ENCODE assay signal across 13 cellular contexts in genomic region chr14:36293824-36294223, GRCh38. TPM values are rescaled to one million over a fixed set of nuclear protein-coding genes. Genes with fewer than 3 reads are reported as not detected.
DNase-seq lines count a peak whose midpoint lies in the region; ATAC-seq and TF ChIP-seq lines count a peak whose summit lies in the region.
"Had no signal": no experiment of that assay in that cellular context is flagged by ENCODE, and none has a peak within 500 bp of the region (broad histone marks: within the 10 kb centered on the region; RNA-seq: fewer than 3 reads in every experiment).

No MANE protein-coding gene starts in this region.

- no peak overlapping the region for H3K9ac ChIP-seq in fibroblast of lung (ENCODE audit: insufficient read depth, low read length)

- H2AFZ ChIP-seq in fibroblast of lung (ENCODE audit: low read length) = no peak overlapping the region

- TF ChIP-seq CTCF in fibroblast of lung (conservative IDR thresholded peaks at IDR 0.05 in 1 of 2, IDR thresholded peaks at IDR 0.05 in 1 of 2; ENCODE audit: low read depth in 1 of 2, low read length in 2 of 2) = no peak
- TF ChIP-seq CTCF in omental fat pad (IDR thresholded peaks at IDR 0.05) = no peak

- no peak overlapping the region for H3K4me2 ChIP-seq in fibroblast of lung (ENCODE audit: extremely low read depth, insufficient read depth, low read length)

- DNase-seq in GM04503 (ENCODE audit: low read depth) = peak; percentile 34
- peak; percentile 11 for DNase-seq in NOMO-1 treated with dmso at 0.1 percent for 144 hours (lab: John Stamatoyannopoulos, UW; ENCODE audit: unreplicated experiment)
- DNase-seq in fibroblast of lung (ENCODE audit: low read depth in 2 of 2) = peak; percentile 48 to 50
- peak; percentile 37 for DNase-seq in pons (ENCODE audit: low spot score)
- DNase-seq in NCI-H524 (lab: John Stamatoyannopoulos, UW) = no peak
- no peak for DNase-seq in omental fat pad (ENCODE audit: low spot score)
- DNase-seq in foreskin melanocyte = no peak
- DNase-seq: activated T-cell treated with anti-CD3 and anti-CD28 coated beads, Interleukin-2, amount 50 U/mL, for 48 hours; amygdala; CD4-positive, CD25-positive, alpha-beta regulatory T cell; NCI-H1048; stimulated activated naive CD4-positive, alpha-beta T cell had no signal

- no peaks in the 10 kb centered on the region for H3K79me2 ChIP-seq in fibroblast of lung (ENCODE audit: control insufficient read depth, insufficient read depth, low read length)

- H3K27ac ChIP-seq in fibroblast of lung (ENCODE audit: insufficient read depth, low read length) = no peak overlapping the region

- no peaks in the 10 kb centered on the region for H4K20me1 ChIP-seq in fibroblast of lung (ENCODE audit: control insufficient read depth, extremely low read depth, insufficient read depth, low read length)

- H3K9me3 ChIP-seq in fibroblast of lung (ENCODE audit: control insufficient read depth, insufficient read depth, low read depth, low read length) = no peaks in the 10 kb centered on the region

- no peak overlapping the region for H3K4me3 ChIP-seq in fibroblast of lung (replicated peaks in 1 of 4; ENCODE audit: control extremely low read depth in 1 of 4, insufficient read depth in 1 of 4, low read depth in 3 of 4, low read length in 4 of 4)

- peaks cover 1% of the 10 kb centered on the region for H3K36me3 ChIP-seq in fibroblast of lung (ENCODE audit: control insufficient read depth, insufficient read depth, low read length)

- H3K4me1 ChIP-seq in fibroblast of lung (ENCODE audit: control insufficient read depth, extremely low read depth, insufficient read depth, low read length) = no peaks in the 10 kb centered on the region

- ATAC-seq in omental fat pad (ENCODE audit: low FRiP score) = no peak
- no peak for ATAC-seq in HG03175 (IDR thresholded peaks at IDR 0.05; ENCODE audit: unreplicated experiment)

- no peaks in the 10 kb centered on the region for H3K27me3 ChIP-seq in fibroblast of lung (ENCODE audit: control insufficient read depth, insufficient read depth, low read length)

RNA-seq across cellular contexts. Expression of gene MBIP, which starts 26.6 kb away (rescaled TPM):
- total RNA-seq in fibroblast of lung (11.0 and 14.2 TPM in 2 replicates), omental fat pad (10 to 100 TPM; 10.8 to 18.3 (median 12.4) TPM)
- 26.5 and 28.3 TPM in 2 replicates for polyA plus RNA-seq in fibroblast of lung
- polyA plus RNA-seq in fibroblast of lung (2012) = 14.4 and 15.5 TPM in 2 replicates
- polyA minus RNA-seq in fibroblast of lung (ENCODE audit: low replicate concordance) = 6.9 and 10.2 TPM in 2 replicates

Comparison
In these comparisons a context has a peak if more than half of its experiments do, and no peak if none do; other contexts are left out.
1. DNase-seq: peak in GM04503 (single experiment), NOMO-1 treated with dmso at 0.1 percent for 144 hours (single experiment), fibroblast of lung (2 of 2) and pons (single experiment); none in NCI-H524 (0 of 2), omental fat pad (single experiment) and foreskin melanocyte (single experiment).